9 cellular contexts compared by ENCODE assay signal in the genomic region with DNA sequence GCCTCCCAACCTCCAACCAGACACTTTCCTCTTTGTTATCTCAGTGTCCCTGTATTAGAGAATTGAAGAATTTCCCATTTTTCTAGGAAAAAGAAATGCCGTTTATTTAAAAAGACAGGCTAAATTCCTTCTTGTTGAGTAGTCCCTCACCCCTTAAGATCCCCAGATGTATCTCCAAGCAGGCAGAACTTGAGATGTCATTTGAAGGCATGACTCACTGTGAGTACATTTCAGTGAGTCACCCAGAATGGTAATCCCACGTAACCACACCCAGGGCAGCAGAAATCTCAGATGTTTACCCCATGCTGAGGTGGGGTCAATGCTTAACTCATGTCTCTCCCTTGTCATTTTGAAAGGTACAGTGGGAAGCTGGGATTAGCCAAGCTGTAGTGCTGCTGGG. TPM values are rescaled to one million over a fixed set of nuclear protein-coding genes. Genes with fewer than 3 reads are reported as not detected.
DNase-seq lines count a peak whose midpoint lies in the region; ATAC-seq and TF ChIP-seq lines count a peak whose summit lies in the region.
"Had no signal": no experiment of that assay in that cellular context is flagged by ENCODE, and none has a peak within 500 bp of the region (broad histone marks: within the 10 kb centered on the region; RNA-seq: fewer than 3 reads in every experiment).

No MANE protein-coding gene starts in this region.

- H3K79me2 ChIP-seq in hepatocyte: peaks cover 83% of the 10 kb centered on the region

- peak overlapping the region; percentile 44 for H3K4me2 ChIP-seq in hepatocyte

- WGBS in hepatocyte (ENCODE audit: low lambda C conversion rate, missing lambda C conversion rate): 42% methylated on average over 2 of the region's 2 CpGs

- H3K4me3 ChIP-seq in hepatocyte: no peak overlapping the region
- H3K4me3 ChIP-seq: thoracic aorta had no signal

- peaks cover 7% of the 10 kb centered on the region for H4K20me1 ChIP-seq in hepatocyte (ENCODE audit: insufficient read depth, poor library complexity, severe bottlenecking)

- H3K36me3 ChIP-seq in hepatocyte (replicated peaks; ENCODE audit: insufficient read depth, low read depth): no peaks in the 10 kb centered on the region

- peak; percentile 71 for ATAC-seq in stimulated activated naive CD8-positive, alpha-beta T cell treated with anti-CD3 and anti-CD28 coated beads, Interleukin-15, Interleukin-2, amounts not matched to agents 100 U/mL and 50 U/mL, for 24 hours
- ATAC-seq in GM21447 (IDR thresholded peaks at IDR 0.05; ENCODE audit: unreplicated experiment): no peak
- no peak for ATAC-seq in HG03039 (IDR thresholded peaks at IDR 0.05; ENCODE audit: unreplicated experiment)

- no peaks in the 10 kb centered on the region for H3K9me3 ChIP-seq in hepatocyte (ENCODE audit: low read depth)
- H3K9me3 ChIP-seq: thoracic aorta had no signal

- H3K9me2 ChIP-seq in hepatocyte (replicated peaks; ENCODE audit: insufficient read depth): no peaks in the 10 kb centered on the region

- no peak overlapping the region for H2AFZ ChIP-seq in hepatocyte

- H3K27ac ChIP-seq in hepatocyte: peak overlapping the region; percentile 99
- H3K27ac ChIP-seq: thoracic aorta had no signal

- TF ChIP-seq CTCF in hepatocyte (IDR thresholded peaks at IDR 0.05; ENCODE audit: poor library complexity): no peak

- no peaks in the 10 kb centered on the region for H3K27me3 ChIP-seq in hepatocyte

- H3K4me1 ChIP-seq in hepatocyte (ENCODE audit: insufficient read depth): peaks cover 19% of the 10 kb centered on the region

- DNase-seq in stimulated activated CD4-positive, alpha-beta T cell treated with anti-CD3 and anti-CD28 coated beads, Interleukin-15, amount 100 ng/mL, for 24 hours: peak; percentile 61
- no peak for DNase-seq in stimulated activated CD4-positive, alpha-beta T cell treated with anti-CD3 and anti-CD28 coated beads, Interleukin-12 subunit alpha, Interleukin-12 subunit beta, amount 100 ng/mL, for 4 hours
- DNase-seq in activated T-cell treated with anti-CD3 and anti-CD28 coated beads, Interleukin-2, amount 50 U/mL, for 48 hours: peak; percentile 53 to 60
- peak; percentile 83 for DNase-seq in hepatocyte (ENCODE audit: low spot score)
- peak; percentile 52 for DNase-seq in stimulated activated naive CD8-positive, alpha-beta T cell treated with anti-CD3 and anti-CD28 coated beads, Interleukin-15, Interleukin-2, amounts not matched to agents 100 U/mL and 50 U/mL, for 24 hours
- no peak for DNase-seq in NCI-H748 (lab: John Stamatoyannopoulos, UW; ENCODE audit: unreplicated experiment)

RNA-seq across cellular contexts. Expression of a gene that starts 4.4 kb away (rescaled TPM):
- total RNA-seq in hepatocyte: 69.6 and 76.3 TPM in 2 replicates
- polyA plus RNA-seq in hepatocyte: 39.4 and 48.8 TPM in 2 replicates

RNA-seq across cellular contexts. Expression of a gene that starts 10.9 kb away (rescaled TPM):
- 6.3 and 7.2 TPM in 2 replicates for total RNA-seq in hepatocyte
- polyA plus RNA-seq in hepatocyte: 3.7 and 4.4 TPM in 2 replicates

RNA-seq across cellular contexts. Expression of a gene that starts 35.2 kb away (rescaled TPM):
- total RNA-seq in hepatocyte: 0.20 and 0.24 TPM in 2 replicates
- 0.12 and 1.8 TPM in 2 replicates for polyA plus RNA-seq in hepatocyte

RNA-seq across cellular contexts. Expression of a gene that starts 53.9 kb away (rescaled TPM):
- total RNA-seq in hepatocyte: 11.4 and 18.8 TPM in 2 replicates
- polyA plus RNA-seq in hepatocyte: 8.4 and 11.4 TPM in 2 replicates

RNA-seq across cellular contexts. Expression of a gene that starts 58.4 kb away (rescaled TPM):
- total RNA-seq in hepatocyte: 10.6 and 11.3 TPM in 2 replicates
- polyA plus RNA-seq in hepatocyte: 6.2 and 6.9 TPM in 2 replicates

Comparison
In these comparisons a context has a peak if more than half of its experiments do, and no peak if none do; other contexts are left out.
1. DNase-seq: peak in stimulated activated CD4-positive, alpha-beta T cell treated with anti-CD3 and anti-CD28 coated beads, Interleukin-15, amount 100 ng/mL, for 24 hours (single experiment), activated T-cell treated with anti-CD3 and anti-CD28 coated beads, Interleukin-2, amount 50 U/mL, for 48 hours (2 of 2), hepatocyte (single experiment) and stimulated activated naive CD8-positive, alpha-beta T cell treated with anti-CD3 and anti-CD28 coated beads, Interleukin-15, Interleukin-2, amounts not matched to agents 100 U/mL and 50 U/mL, for 24 hours (single experiment); none in stimulated activated CD4-positive, alpha-beta T cell treated with anti-CD3 and anti-CD28 coated beads, Interleukin-12 subunit alpha, Interleukin-12 subunit beta, amount 100 ng/mL, for 4 hours (single experiment) and NCI-H748 (single experiment).